8 cellular contexts compared by ENCODE assay signal in the genomic region with DNA sequence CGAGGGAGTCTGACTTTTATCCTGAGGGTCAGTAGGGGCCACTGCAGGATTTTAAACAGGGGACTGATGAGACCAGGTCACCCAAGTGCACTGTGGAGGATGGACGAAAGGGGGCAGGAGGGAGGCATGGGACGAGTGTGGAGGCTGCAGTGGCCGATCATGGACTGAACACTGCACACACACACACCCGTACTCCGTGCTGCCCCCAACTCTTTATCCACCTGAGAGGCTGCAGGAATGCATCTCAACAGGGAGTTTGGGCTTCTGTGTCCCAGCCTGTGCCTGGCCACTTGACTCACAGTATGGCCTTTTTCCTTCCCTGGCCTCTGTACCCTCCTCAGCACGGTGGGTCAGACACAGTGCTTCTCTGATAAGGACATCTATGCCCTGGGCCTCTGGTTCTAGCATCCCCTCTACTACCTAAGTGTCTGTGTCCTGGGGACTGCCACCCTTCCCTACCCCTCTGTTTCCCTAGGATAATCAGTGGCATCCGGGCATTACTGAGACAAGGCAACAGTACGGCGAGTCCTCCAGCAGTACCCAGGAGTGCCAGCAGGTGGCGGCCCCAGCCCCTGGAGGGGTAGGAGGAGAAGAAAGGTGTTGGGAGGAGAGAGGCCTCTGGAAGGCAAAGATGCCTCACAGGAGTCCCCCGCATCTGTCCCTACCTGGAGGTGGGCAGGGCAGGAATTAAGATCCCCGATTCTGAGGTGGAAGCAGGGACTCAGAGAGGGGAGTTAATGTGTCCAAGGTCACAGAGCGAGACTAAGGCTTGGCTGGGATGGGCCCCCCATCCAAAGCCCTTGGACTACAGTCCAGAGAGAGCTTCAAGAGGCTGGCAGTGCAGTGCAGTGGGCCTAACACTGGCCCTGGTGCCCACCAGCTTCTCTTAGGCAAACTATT. TPM values are rescaled to one million over a fixed set of nuclear protein-coding genes. Genes with fewer than 3 reads are reported as not detected.
DNase-seq lines count a peak whose midpoint lies in the region; ATAC-seq and TF ChIP-seq lines count a peak whose summit lies in the region.

No MANE protein-coding gene starts in this region.

- TF ChIP-seq CTCF in mesothelial cell of epicardium (IDR thresholded peaks at IDR 0.05; ENCODE audit: unreplicated experiment), result peak; percentile 84

- peak; percentile 84 for ATAC-seq in GM18867 (IDR thresholded peaks at IDR 0.05; ENCODE audit: unreplicated experiment)
- ATAC-seq in HG03196 (IDR thresholded peaks at IDR 0.05; ENCODE audit: unreplicated experiment), result peak; percentile 64
- peak; percentile 94 for ATAC-seq in activated CD8-positive, alpha-beta T cell treated with anti-CD3 and anti-CD28 coated beads, Interleukin-2, amount 10 ng/mL, durations not matched to agents 7 days and 5 days

- H3K4me3 Mint-ChIP-seq in activated CD8-positive, alpha-beta T cell treated with anti-CD3 and anti-CD28 coated beads, Interleukin-2, amount 10 ng/mL, durations not matched to agents 7 days and 5 days, result no peak overlapping the region
- H3K4me3 Mint-ChIP-seq in mesothelial cell of epicardium, result no peak overlapping the region

- no peak overlapping the region for H3K27ac Mint-ChIP-seq in activated CD8-positive, alpha-beta T cell treated with anti-CD3 and anti-CD28 coated beads, Interleukin-2, amount 10 ng/mL, durations not matched to agents 7 days and 5 days
- H3K27ac Mint-ChIP-seq in mesothelial cell of epicardium, result peak overlapping the region; percentile 83

- H3K4me1 Mint-ChIP-seq in activated CD8-positive, alpha-beta T cell treated with anti-CD3 and anti-CD28 coated beads, Interleukin-2, amount 10 ng/mL, durations not matched to agents 7 days and 5 days (ENCODE audit: low read depth), result peaks cover 12% of the 10 kb centered on the region
- peaks cover 49% of the 10 kb centered on the region for H3K4me1 Mint-ChIP-seq in mesothelial cell of epicardium

- H3K27me3 Mint-ChIP-seq in activated CD8-positive, alpha-beta T cell treated with anti-CD3 and anti-CD28 coated beads, Interleukin-2, amount 10 ng/mL, durations not matched to agents 7 days and 5 days (ENCODE audit: low read depth), result peaks cover 16% of the 10 kb centered on the region
- H3K27me3 Mint-ChIP-seq in mesothelial cell of epicardium (ENCODE audit: low read depth), result peaks cover 16% of the 10 kb centered on the region

- CTCF ChIA-PET in activated CD8-positive, alpha-beta T cell treated with anti-CD3 and anti-CD28 coated beads, Interleukin-2, amount 10 ng/mL, durations not matched to agents 7 days and 5 days (lab: Charles Lee), result interaction anchor here (0.5 to 1.6 kb wide), 13 partner anchors 11 to 241 kb away, joined by 3 to 23 read pairs (median 4); no protein-coding TSS in a partner anchor

- no peaks in the 10 kb centered on the region for H3K9me3 Mint-ChIP-seq in activated CD8-positive, alpha-beta T cell treated with anti-CD3 and anti-CD28 coated beads, Interleukin-2, amount 10 ng/mL, durations not matched to agents 7 days and 5 days (ENCODE audit: insufficient read depth)
- H3K9me3 Mint-ChIP-seq in mesothelial cell of epicardium, result no peaks in the 10 kb centered on the region

- in situ Hi-C loops in ACHN (cut with HindIII; ENCODE audit: low pct_ligation_motif_present, low pct_unique_long_range_greater_than_20kb, low sequenced_read_pairs), result no loop called here

- no peaks in the 10 kb centered on the region for H3K36me3 Mint-ChIP-seq in activated CD8-positive, alpha-beta T cell treated with anti-CD3 and anti-CD28 coated beads, Interleukin-2, amount 10 ng/mL, durations not matched to agents 7 days and 5 days (ENCODE audit: low read depth)
- H3K36me3 Mint-ChIP-seq in mesothelial cell of epicardium, result no peaks in the 10 kb centered on the region

- POLR2A ChIA-PET in activated CD8-positive, alpha-beta T cell treated with anti-CD3 and anti-CD28 coated beads, Interleukin-2, amount 10 ng/mL, durations not matched to agents 7 days and 5 days (lab: Charles Lee), result no interaction called here

- DNase-seq in ACHN (peak; percentile 75), NCI-H748 treated with DMSO at 0.1 percent for 48 hours (lab: John Stamatoyannopoulos, UW) (peak; percentile 16), mesothelial cell of epicardium (ENCODE audit: low spot score in 2 of 2, unreplicated experiment in 2 of 2) (peak in 1 of 2 experiments; percentile 94)
- peak; percentile 90 for DNase-seq in activated CD8-positive, alpha-beta T cell treated with anti-CD3 and anti-CD28 coated beads, Interleukin-2, amount 10 ng/mL, durations not matched to agents 7 days and 5 days
- peak; percentile 51 for DNase-seq in effector CD8-positive, alpha-beta T cell (lab: John Stamatoyannopoulos, UW)
- peak; percentile 72 to 79 for DNase-seq in stimulated activated CD8-positive, alpha-beta memory T cell treated with anti-CD3 and anti-CD28 coated beads, Interleukin-2, amount 100 ng/mL, for 48 hours (ENCODE audit: low read depth in 2 of 2)

RNA-seq across cellular contexts. Expression of gene CDX1, which starts 5.1 kb away (rescaled TPM):
- total RNA-seq in activated CD8-positive, alpha-beta T cell treated with anti-CD3 and anti-CD28 coated beads, Interleukin-2, amount 10 ng/mL, durations not matched to agents 7 days and 5 days, result not detected
- 0.51 to 1.1 TPM (median 0.68 TPM) in 3 replicates for total RNA-seq in mesothelial cell of epicardium

RNA-seq across cellular contexts. Expression of gene PDGFRB, which starts 5.8 kb away (rescaled TPM):
- total RNA-seq in activated CD8-positive, alpha-beta T cell treated with anti-CD3 and anti-CD28 coated beads, Interleukin-2, amount 10 ng/mL, durations not matched to agents 7 days and 5 days, result 10 to 100 TPM; 47.0 to 49.0 TPM
- 100 to 105 TPM (median 102 TPM) in 3 replicates for total RNA-seq in mesothelial cell of epicardium

RNA-seq across cellular contexts. Expression of gene SLC6A7, which starts 28.4 kb away (rescaled TPM):
- total RNA-seq in activated CD8-positive, alpha-beta T cell treated with anti-CD3 and anti-CD28 coated beads, Interleukin-2, amount 10 ng/mL, durations not matched to agents 7 days and 5 days, result not detected
- not detected in 3 replicates for total RNA-seq in mesothelial cell of epicardium
